In the genomic region with DNA sequence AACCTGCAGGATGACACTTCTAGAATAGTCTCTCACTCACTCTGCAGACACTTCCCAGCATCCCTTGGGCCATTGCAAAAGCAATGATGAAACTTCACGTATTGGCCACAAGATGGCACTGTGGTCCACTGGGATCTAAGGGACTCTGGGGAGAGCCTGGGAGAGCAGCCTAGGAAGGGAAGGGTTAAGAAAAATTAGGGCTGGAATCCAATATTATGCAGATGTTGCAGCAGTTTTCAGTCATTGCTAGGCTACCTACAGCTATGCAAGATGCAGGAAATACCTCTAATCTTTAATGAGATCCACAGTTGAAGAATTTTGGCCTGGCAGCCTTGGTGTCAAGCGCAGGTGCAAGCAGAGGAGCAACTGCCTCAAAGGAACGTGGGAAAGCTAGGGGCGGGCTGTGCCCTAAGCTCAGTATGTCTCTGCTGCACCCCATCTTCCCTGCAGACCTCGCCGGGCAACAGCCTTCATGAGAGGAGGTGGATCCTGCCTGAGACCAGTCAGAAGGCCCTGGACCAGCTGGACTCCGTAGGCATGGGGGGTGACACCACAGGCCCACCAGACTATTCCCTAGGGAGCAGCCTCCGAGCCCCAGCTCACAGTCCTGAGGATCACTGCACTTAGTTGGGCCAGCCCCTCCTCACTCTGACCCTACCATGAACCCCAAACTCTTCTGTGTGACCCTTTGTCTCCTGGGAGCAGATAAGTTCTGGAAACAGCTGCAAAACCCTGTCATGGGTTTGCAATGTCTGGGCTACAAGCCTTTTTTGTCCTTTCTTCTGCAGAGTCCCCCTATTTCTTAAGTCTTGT, we compare ENCODE assay signal across 1 cellular context.
TF ChIP-seq lines count a peak whose summit lies in the region.

No MANE protein-coding gene starts in this region.

TF ChIP-seq in WTC11, 78 proteins besides CTCF, POLR2A, EP300 and RAD21 (continued from another document):
- TF ChIP-seq, protein P1, sequence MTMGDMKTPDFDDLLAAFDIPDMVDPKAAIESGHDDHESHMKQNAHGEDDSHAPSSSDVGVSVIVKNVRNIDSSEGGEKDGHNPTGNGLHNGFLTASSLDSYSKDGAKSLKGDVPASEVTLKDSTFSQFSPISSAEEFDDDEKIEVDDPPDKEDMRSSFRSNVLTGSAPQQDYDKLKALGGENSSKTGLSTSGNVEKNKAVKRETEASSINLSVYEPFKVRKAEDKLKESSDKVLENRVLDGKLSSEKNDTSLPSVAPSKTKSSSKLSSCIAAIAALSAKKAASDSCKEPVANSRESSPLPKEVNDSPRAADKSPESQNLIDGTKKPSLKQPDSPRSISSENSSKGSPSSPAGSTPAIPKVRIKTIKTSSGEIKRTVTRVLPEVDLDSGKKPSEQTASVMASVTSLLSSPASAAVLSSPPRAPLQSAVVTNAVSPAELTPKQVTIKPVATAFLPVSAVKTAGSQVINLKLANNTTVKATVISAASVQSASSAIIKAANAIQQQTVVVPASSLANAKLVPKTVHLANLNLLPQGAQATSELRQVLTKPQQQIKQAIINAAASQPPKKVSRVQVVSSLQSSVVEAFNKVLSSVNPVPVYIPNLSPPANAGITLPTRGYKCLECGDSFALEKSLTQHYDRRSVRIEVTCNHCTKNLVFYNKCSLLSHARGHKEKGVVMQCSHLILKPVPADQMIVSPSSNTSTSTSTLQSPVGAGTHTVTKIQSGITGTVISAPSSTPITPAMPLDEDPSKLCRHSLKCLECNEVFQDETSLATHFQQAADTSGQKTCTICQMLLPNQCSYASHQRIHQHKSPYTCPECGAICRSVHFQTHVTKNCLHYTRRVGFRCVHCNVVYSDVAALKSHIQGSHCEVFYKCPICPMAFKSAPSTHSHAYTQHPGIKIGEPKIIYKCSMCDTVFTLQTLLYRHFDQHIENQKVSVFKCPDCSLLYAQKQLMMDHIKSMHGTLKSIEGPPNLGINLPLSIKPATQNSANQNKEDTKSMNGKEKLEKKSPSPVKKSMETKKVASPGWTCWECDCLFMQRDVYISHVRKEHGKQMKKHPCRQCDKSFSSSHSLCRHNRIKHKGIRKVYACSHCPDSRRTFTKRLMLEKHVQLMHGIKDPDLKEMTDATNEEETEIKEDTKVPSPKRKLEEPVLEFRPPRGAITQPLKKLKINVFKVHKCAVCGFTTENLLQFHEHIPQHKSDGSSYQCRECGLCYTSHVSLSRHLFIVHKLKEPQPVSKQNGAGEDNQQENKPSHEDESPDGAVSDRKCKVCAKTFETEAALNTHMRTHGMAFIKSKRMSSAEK (CRISPR knock-in tag; IDR thresholded peaks at IDR 0.05; ENCODE audit: borderline replicate concordance): no peak
- TF ChIP-seq SMAD4 (CRISPR knock-in tag; IDR thresholded peaks at IDR 0.05): no peak
- TF ChIP-seq, protein P2, sequence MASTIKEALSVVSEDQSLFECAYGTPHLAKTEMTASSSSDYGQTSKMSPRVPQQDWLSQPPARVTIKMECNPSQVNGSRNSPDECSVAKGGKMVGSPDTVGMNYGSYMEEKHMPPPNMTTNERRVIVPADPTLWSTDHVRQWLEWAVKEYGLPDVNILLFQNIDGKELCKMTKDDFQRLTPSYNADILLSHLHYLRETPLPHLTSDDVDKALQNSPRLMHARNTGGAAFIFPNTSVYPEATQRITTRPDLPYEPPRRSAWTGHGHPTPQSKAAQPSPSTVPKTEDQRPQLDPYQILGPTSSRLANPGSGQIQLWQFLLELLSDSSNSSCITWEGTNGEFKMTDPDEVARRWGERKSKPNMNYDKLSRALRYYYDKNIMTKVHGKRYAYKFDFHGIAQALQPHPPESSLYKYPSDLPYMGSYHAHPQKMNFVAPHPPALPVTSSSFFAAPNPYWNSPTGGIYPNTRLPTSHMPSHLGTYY (CRISPR knock-in tag; IDR thresholded peaks at IDR 0.05): no peak
- no peak for TF ChIP-seq ELF4 (CRISPR knock-in tag; IDR thresholded peaks at IDR 0.05; ENCODE audit: low read depth)
- TF ChIP-seq ZNF317 (CRISPR knock-in tag; IDR thresholded peaks at IDR 0.05; ENCODE audit: borderline replicate concordance, low read depth): no peak
- TF ChIP-seq ZNF121 (CRISPR knock-in tag; IDR thresholded peaks at IDR 0.05): no peak
- TF ChIP-seq, protein P3, sequence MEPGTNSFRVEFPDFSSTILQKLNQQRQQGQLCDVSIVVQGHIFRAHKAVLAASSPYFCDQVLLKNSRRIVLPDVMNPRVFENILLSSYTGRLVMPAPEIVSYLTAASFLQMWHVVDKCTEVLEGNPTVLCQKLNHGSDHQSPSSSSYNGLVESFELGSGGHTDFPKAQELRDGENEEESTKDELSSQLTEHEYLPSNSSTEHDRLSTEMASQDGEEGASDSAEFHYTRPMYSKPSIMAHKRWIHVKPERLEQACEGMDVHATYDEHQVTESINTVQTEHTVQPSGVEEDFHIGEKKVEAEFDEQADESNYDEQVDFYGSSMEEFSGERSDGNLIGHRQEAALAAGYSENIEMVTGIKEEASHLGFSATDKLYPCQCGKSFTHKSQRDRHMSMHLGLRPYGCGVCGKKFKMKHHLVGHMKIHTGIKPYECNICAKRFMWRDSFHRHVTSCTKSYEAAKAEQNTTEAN (CRISPR knock-in tag; IDR thresholded peaks at IDR 0.05): no peak
- TF ChIP-seq, protein P4, sequence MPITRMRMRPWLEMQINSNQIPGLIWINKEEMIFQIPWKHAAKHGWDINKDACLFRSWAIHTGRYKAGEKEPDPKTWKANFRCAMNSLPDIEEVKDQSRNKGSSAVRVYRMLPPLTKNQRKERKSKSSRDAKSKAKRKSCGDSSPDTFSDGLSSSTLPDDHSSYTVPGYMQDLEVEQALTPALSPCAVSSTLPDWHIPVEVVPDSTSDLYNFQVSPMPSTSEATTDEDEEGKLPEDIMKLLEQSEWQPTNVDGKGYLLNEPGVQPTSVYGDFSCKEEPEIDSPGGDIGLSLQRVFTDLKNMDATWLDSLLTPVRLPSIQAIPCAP (CRISPR knock-in tag; IDR thresholded peaks at IDR 0.05): no peak
- TF ChIP-seq ZNF416 (CRISPR knock-in tag; IDR thresholded peaks at IDR 0.05): no peak
- no peak for TF ChIP-seq GABPB1 (CRISPR knock-in tag; IDR thresholded peaks at IDR 0.05)
- TF ChIP-seq ZNF263 (CRISPR knock-in tag; IDR thresholded peaks at IDR 0.05; ENCODE audit: low read depth): no peak
